ENCODE assay signal across 8 cellular contexts in the genomic region with DNA sequence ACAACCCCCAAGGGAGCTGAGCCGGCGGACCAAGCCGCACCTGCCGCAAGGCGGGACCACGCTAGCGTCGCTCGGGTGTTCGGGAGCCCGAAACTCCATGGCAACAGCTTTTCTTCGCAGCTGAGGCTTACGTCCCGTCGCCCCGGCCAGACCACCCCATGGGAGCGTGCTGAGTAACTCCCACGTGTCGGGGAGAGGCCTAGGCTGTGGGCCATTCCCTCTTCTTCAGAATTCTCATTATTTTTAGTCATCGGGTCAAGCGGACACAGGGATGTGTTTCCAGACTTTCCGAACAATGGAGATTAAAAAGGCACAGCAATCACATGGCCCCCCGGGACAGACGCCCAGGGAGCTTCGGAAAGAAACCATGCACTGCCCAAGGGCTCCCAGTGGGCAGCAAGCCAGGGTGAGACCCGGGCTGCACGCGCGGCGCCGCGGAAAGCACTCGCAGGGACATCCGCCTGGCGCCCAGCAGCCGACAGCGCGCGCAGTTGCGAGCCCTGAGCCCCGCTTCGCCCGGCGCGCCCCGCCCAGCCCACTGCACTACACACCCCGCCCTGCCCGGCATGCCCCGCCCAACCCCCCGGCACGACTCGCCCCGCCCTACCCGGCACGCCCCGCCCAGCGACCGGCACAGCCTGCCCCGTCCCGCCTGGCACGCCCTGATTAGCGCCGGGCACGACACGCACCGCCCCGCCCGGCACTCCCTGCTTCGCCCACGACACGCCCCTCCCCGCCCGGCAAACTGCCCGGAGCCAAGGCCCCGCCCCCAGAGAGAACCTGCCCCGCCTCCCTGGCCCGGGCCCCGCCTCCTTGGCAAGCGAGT. TPM values are rescaled to one million over a fixed set of nuclear protein-coding genes. Genes with fewer than 3 reads are reported as not detected.
DNase-seq lines count a peak whose midpoint lies in the region; ATAC-seq lines count a peak whose summit lies in the region.

No MANE protein-coding gene starts in this region.

- DNase-seq in D341Med (ENCODE audit: low spot score) (peak; percentile 100), NT2/D1 (ENCODE audit: low read depth, low spot score) (peak; percentile 84), epidermal melanocyte (ENCODE audit: insufficient read length, low spot score) (peak; percentile 73)
- DNase-seq in activated CD8-positive, alpha-beta memory T cell treated with anti-CD3 and anti-CD28 coated beads, Interleukin-2, amount 50 U/mL, for 4 hours: peak; percentile 100
- peak; percentile 99 to 100 for DNase-seq in stimulated activated CD8-positive, alpha-beta memory T cell treated with anti-CD3 and anti-CD28 coated beads, Interleukin-2, amount 100 ng/mL, for 48 hours (ENCODE audit: low read depth in 2 of 2)

- H3K27me3 ChIP-seq in HUES48 (ENCODE audit: control insufficient read depth, insufficient read depth, low read length): peaks cover 19% of the 10 kb centered on the region
- H3K27me3 ChIP-seq in NT2/D1 (ENCODE audit: insufficient read depth, insufficient read length): peaks cover 31% of the 10 kb centered on the region
- peaks cover 15% of the 10 kb centered on the region for H3K27me3 ChIP-seq in mononuclear cell (ENCODE audit: insufficient read depth, low read length)

- H3K27ac ChIP-seq in HUES48 (ENCODE audit: low read depth, low read length): peak overlapping the region; percentile 52

- peak overlapping the region; percentile 75 for H3K9ac ChIP-seq in HUES48 (ENCODE audit: low read depth, low read length)
- peak overlapping the region; percentile 76 for H3K9ac ChIP-seq in NT2/D1 (ENCODE audit: insufficient read length, low read depth)

- H3K36me3 ChIP-seq in HUES48 (ENCODE audit: control insufficient read depth, insufficient read depth, low read length): peaks cover 5% of the 10 kb centered on the region
- no peaks in the 10 kb centered on the region for H3K36me3 ChIP-seq in NT2/D1 (ENCODE audit: insufficient read depth, insufficient read length, low read length)

- peak; percentile 88 for ATAC-seq in GM21423 (IDR thresholded peaks at IDR 0.05; ENCODE audit: unreplicated experiment)

- peak overlapping the region; percentile 95 for H3K4me3 ChIP-seq in HUES48 (ENCODE audit: low read depth, low read length)
- H3K4me3 ChIP-seq in NT2/D1 (ENCODE audit: insufficient read length, low read depth): peak overlapping the region; percentile 67
- peak overlapping the region; percentile 65 for H3K4me3 ChIP-seq in mononuclear cell (ENCODE audit: low read length)

- H3K9me3 ChIP-seq in HUES48 (ENCODE audit: control insufficient read depth, insufficient read depth, low read length) (no peaks in the 10 kb centered on the region), NT2/D1 (ENCODE audit: insufficient read depth, low read length) (no peaks in the 10 kb centered on the region), mononuclear cell (ENCODE audit: low read depth, low read length) (no peaks in the 10 kb centered on the region)

- H3K4me1 ChIP-seq in HUES48 (ENCODE audit: control insufficient read depth, insufficient read depth, low read length): 0 out of 2 replicates have a peak, but pooled peaks cover 3% of the 10 kb centered on the region
- H3K4me1 ChIP-seq in NT2/D1 (ENCODE audit: insufficient read depth, insufficient read length): no peaks in the 10 kb centered on the region
- peaks cover 14% of the 10 kb centered on the region for H3K4me1 ChIP-seq in mononuclear cell (ENCODE audit: insufficient read depth, low read length)

RNA-seq across cellular contexts. Expression of gene AK7, which starts 0.4 kb away (rescaled TPM):
- 0.52 TPM for total RNA-seq in mononuclear cell

RNA-seq across cellular contexts. Expression of gene GSKIP, which starts 28.2 kb away (rescaled TPM):
- total RNA-seq in mononuclear cell: 11.6 TPM

RNA-seq across cellular contexts. Expression of gene ATG2B, which starts 28.4 kb away (rescaled TPM):
- total RNA-seq in mononuclear cell: 29.8 TPM

Comparison
In these comparisons a context has a peak if more than half of its experiments do, and no peak if none do; other contexts are left out.
1. Peak in every context shown above with its lines: DNase-seq, ATAC-seq, H3K4me3 ChIP-seq and H3K27ac ChIP-seq.